Comparison of ENCODE assay signal across 17 cellular contexts in genomic region chr1:231236938-231237337, GRCh38.
"Had no signal": no experiment of that assay in that cellular context is flagged by ENCODE, and none has a peak within 500 bp of the region (broad histone marks: within the 10 kb centered on the region; RNA-seq: fewer than 3 reads in every experiment).

No MANE protein-coding gene starts in this region.

- H3K27me3 ChIP-seq: body of pancreas, esophagus muscularis mucosa, spleen had no signal

- H3K27ac ChIP-seq: esophagus muscularis mucosa, spleen, thoracic aorta had no signal

- DNase-seq: activated naive CD4-positive, alpha-beta T cell treated with anti-CD3 and anti-CD28 coated beads, Interleukin-2, amount 50 U/mL, for 16 hours; amygdala; body of pancreas; caudate nucleus; left ventricle myocardium inferior; mucosa of descending colon; nucleus accumbens; posterior cingulate gyrus; right cardiac atrium; spleen; stimulated activated naive CD8-positive, alpha-beta T cell treated with anti-CD3 and anti-CD28 coated beads, Interleukin-15, amount 100 ng/mL, for 72 hours; T-cell; T-helper 9 cell had no signal

- H3K9me3 ChIP-seq: body of pancreas, esophagus muscularis mucosa, left ventricle myocardium inferior, mucosa of descending colon, spleen, thoracic aorta had no signal

- ATAC-seq: activated CD4-positive, CD25-positive, alpha-beta regulatory T cell treated with anti-CD3 and anti-CD28 coated beads, Interleukin-2, amount 50 U/mL, for 24 hours; body of pancreas; natural killer cell treated with Interleukin-12 subunit alpha and Interleukin-12 subunit beta and Interleukin-15 and Interleukin-18, amount 100 ng/mL, for 72 hours; right cardiac atrium; stimulated activated naive CD8-positive, alpha-beta T cell treated with anti-CD3 and anti-CD28 coated beads, Interleukin-15, amount 100 ng/mL, for 72 hours; T-cell had no signal

- H3K4me3 ChIP-seq: body of pancreas, esophagus muscularis mucosa, left ventricle myocardium inferior, mucosa of descending colon, spleen, thoracic aorta had no signal
